In genomic region chr19:1026189-1027019, GRCh38 we compare ENCODE assay signal across 8 cellular contexts. TPM values are rescaled to one million over a fixed set of nuclear protein-coding genes. Genes with fewer than 3 reads are reported as not detected.
DNase-seq lines count a peak whose midpoint lies in the region; ATAC-seq and TF ChIP-seq lines count a peak whose summit lies in the region.

Gene CNN2 (plus strand): TSS chr19:1026608. CDS start chr19:1026662, 54 bp downstream.

- H3K9me3 ChIP-seq in adipocyte (ENCODE audit: control insufficient read depth, low read length) (no peaks in the 10 kb centered on the region), prostate gland (no peaks in the 10 kb centered on the region)

- intact Hi-C loops in cardiac septum (cut with DNase I), result no loop called here
- intact Hi-C loops in prostate gland (cut with DNase I), result no loop called here

- peak within 1 kb of the TSS; percentile 99 for H3K4me3 ChIP-seq in adipocyte (ENCODE audit: low read length)
- H3K4me3 ChIP-seq in prostate gland, result peak within 1 kb of the TSS; percentile 97

- WGBS in prostate gland, result under 1% methylated on average over 23 of the region's 72 CpGs

- peak within 1 kb of the TSS; percentile 100 for H3K9ac ChIP-seq in adipocyte (ENCODE audit: low read length)

- ATAC-seq in HG03469 (IDR thresholded peaks at IDR 0.05; ENCODE audit: unreplicated experiment) (peak; percentile 34), HG03196 (IDR thresholded peaks at IDR 0.05; ENCODE audit: unreplicated experiment) (no peak)

- H3K36me3 ChIP-seq in adipocyte (ENCODE audit: control insufficient read depth, insufficient read depth, low read length, severe bottlenecking), result peaks cover 5% of the 10 kb centered on the region
- no peaks in the 10 kb centered on the region for H3K36me3 ChIP-seq in prostate gland

- H3K4me1 ChIP-seq in adipocyte (ENCODE audit: control insufficient read depth, insufficient read depth, low read length), result peaks cover 16% of the 10 kb centered on the region
- peaks cover 2% of the 10 kb centered on the region for H3K4me1 ChIP-seq in prostate gland (replicated peaks)

- peak; percentile 95 for TF ChIP-seq POLR2A in prostate gland (IDR thresholded peaks at IDR 0.05)

- DNase-seq in NCI-H82 (lab: John Stamatoyannopoulos, UW), result peak; percentile 58
- no peak for DNase-seq in NCI-H82 treated with DMSO at 0.1 percent for 48 hours (lab: John Stamatoyannopoulos, UW; ENCODE audit: unreplicated experiment)
- DNase-seq in SKM-1 (lab: John Stamatoyannopoulos, UW; ENCODE audit: unreplicated experiment), result peak; percentile 29
- peak; percentile 93 for DNase-seq in adipocyte (ENCODE audit: low read depth)
- peak; percentile 92 for DNase-seq in cardiac septum (ENCODE audit: low spot score)
- DNase-seq in prostate gland (ENCODE audit: low spot score), result peak; percentile 82

- peak within 1 kb of the TSS; percentile 98 to 99 for H3K27ac ChIP-seq in prostate gland

- peak in 2 of 4 experiments; percentile 3 to 31 for TF ChIP-seq CTCF in prostate gland (IDR thresholded peaks at IDR 0.05)

- H3K27me3 ChIP-seq in adipocyte (replicated peaks; ENCODE audit: control insufficient read depth, insufficient read depth, low read length) (no peaks in the 10 kb centered on the region), prostate gland (replicated peaks; ENCODE audit: insufficient read depth) (no peaks in the 10 kb centered on the region)

RNA-seq across cellular contexts. Expression of gene CNN2, which starts in this region (rescaled TPM):
- total RNA-seq in cardiac septum, result 44.8 TPM
- total RNA-seq in prostate gland, result 100 to 1,000 TPM in 1 of 2 donors, 10 to 100 TPM in 1; 82.9 to 101 TPM
